1 cellular context compared by ENCODE assay signal in the genomic region with DNA sequence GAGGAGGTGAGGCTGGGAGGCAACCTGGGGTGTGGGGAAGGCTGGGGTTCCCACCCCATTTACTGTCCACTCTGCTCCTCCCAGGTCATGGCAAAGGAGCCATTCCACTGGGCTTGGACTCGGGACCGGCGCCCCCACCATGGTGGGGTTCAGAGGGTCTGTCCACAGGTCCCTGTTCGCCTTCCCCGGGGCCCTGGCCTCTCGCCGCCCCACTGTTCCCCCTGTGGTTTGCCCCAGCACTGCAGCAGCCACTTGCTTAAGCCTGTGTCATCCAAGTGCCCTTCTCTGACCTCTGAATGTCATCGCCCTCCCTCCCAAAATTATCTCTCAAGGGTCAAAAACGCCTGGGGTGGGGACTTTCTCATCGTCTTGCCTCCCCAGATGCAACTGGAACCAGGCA.
TF ChIP-seq lines count a peak whose summit lies in the region.

No MANE protein-coding gene starts in this region.

TF ChIP-seq in K562, 482 proteins besides CTCF, POLR2A, EP300 and RAD21:
- TF ChIP-seq ZNF165 (CRISPR knock-in tag; IDR thresholded peaks at IDR 0.05; ENCODE audit: borderline replicate concordance) (no peak), ESRRA (IDR thresholded peaks at IDR 0.05; ENCODE audit: borderline replicate concordance, low read depth) (peak; percentile 91)
